In genomic region chr6:5174756-5175155, GRCh38 we compare ENCODE assay signal across 1 cellular context.
TF ChIP-seq lines count a peak whose summit lies in the region.

No MANE protein-coding gene starts in this region.

TF ChIP-seq in GM12878, 131 proteins besides CTCF, POLR2A, EP300 and RAD21 (continued from another document):
- TF ChIP-seq ZNF687 (IDR thresholded peaks at IDR 0.05) = no peak
- TF ChIP-seq PKNOX1 (IDR thresholded peaks at IDR 0.05) = no peak
- no peak for TF ChIP-seq CHD4 (IDR thresholded peaks at IDR 0.05)
- no peak for TF ChIP-seq EGR1 (IDR thresholded peaks at IDR 0.05; ENCODE audit: borderline replicate concordance in 1 of 2, low read depth in 2 of 2, low read length in 2 of 2)
- no peak for TF ChIP-seq CUX1 (IDR thresholded peaks at IDR 0.05; ENCODE audit: insufficient replicate concordance, low read depth, low read length)
- no peak for TF ChIP-seq SMAD1 (IDR thresholded peaks at IDR 0.05; ENCODE audit: low read depth, partially characterized antibody)
- TF ChIP-seq KDM1A (IDR thresholded peaks at IDR 0.05; ENCODE audit: borderline replicate concordance) = no peak
- TF ChIP-seq NFXL1 (IDR thresholded peaks at IDR 0.05; ENCODE audit: borderline replicate concordance) = no peak
- TF ChIP-seq DPF2 (IDR thresholded peaks at IDR 0.05) = no peak
- TF ChIP-seq IRF4 (IDR thresholded peaks at IDR 0.05; ENCODE audit: low read depth, low read length) = no peak
- TF ChIP-seq CBX3 (IDR thresholded peaks at IDR 0.05; ENCODE audit: borderline replicate concordance, low read depth) = no peak
